Comparison of ENCODE assay signal across 10 cellular contexts in genomic region chr13:74015137-74015536, GRCh38.
DNase-seq lines count a peak whose midpoint lies in the region; ATAC-seq, FAIRE-seq and TF ChIP-seq lines count a peak whose summit lies in the region.
"Had no signal": no experiment of that assay in that cellular context is flagged by ENCODE, and none has a peak within 500 bp of the region (broad histone marks: within the 10 kb centered on the region; RNA-seq: fewer than 3 reads in every experiment).

No MANE protein-coding gene starts in this region.

- peak; percentile 20 for TF ChIP-seq CTCF in nephron progenitor cell (IDR thresholded peaks at IDR 0.05)
- no peak for TF ChIP-seq CTCF in D721Med (IDR thresholded peaks at IDR 0.05; ENCODE audit: insufficient read depth, missing control alignments)

- no peaks in the 10 kb centered on the region for H3K9me3 ChIP-seq in T-helper 17 cell (ENCODE audit: control insufficient read depth, low read length, poor library complexity, severe bottlenecking)

- H3K9me3 Mint-ChIP-seq in nephron progenitor cell, result peaks cover under 1% of the 10 kb centered on the region

- no peak for DNase-seq in T-helper 17 cell
- DNase-seq in nephron progenitor cell, result no peak
- DNase-seq in SIG-M5 (lab: John Stamatoyannopoulos, UW), result no peak
- no peak for DNase-seq in D721Med (ENCODE audit: insufficient read length, low spot score)
- no peak for DNase-seq in activated T-cell treated with anti-CD3 and anti-CD28 coated beads, Interleukin-2, amount 50 U/mL, for 48 hours
- DNase-seq: midbrain, NCI-H510A had no signal

- H3K4me1 Mint-ChIP-seq in T-helper 17 cell (peaks cover 24% of the 10 kb centered on the region), nephron progenitor cell (no peaks in the 10 kb centered on the region)

- H3K27ac Mint-ChIP-seq in T-helper 17 cell, result no peak overlapping the region
- no peak overlapping the region for H3K27ac Mint-ChIP-seq in nephron progenitor cell

- no peak overlapping the region for H3K4me3 Mint-ChIP-seq in T-helper 17 cell
- H3K4me3 Mint-ChIP-seq in nephron progenitor cell, result no peak overlapping the region

- FAIRE-seq in D721Med (lab: Jason Lieb, UNC), result no peak

- no peaks in the 10 kb centered on the region for H3K36me3 Mint-ChIP-seq in T-helper 17 cell (ENCODE audit: low read depth)
- peaks cover under 1% of the 10 kb centered on the region for H3K36me3 Mint-ChIP-seq in nephron progenitor cell (ENCODE audit: low read depth)

- H3K27me3 Mint-ChIP-seq in T-helper 17 cell (no peaks in the 10 kb centered on the region), nephron progenitor cell (ENCODE audit: low read depth, poor library complexity) (no peaks in the 10 kb centered on the region)

- ATAC-seq in GM18502 (IDR thresholded peaks at IDR 0.05; ENCODE audit: poor library complexity, unreplicated experiment) (peak; percentile 77), HG02938 (IDR thresholded peaks at IDR 0.05; ENCODE audit: unreplicated experiment) (peak; percentile 70), T-helper 17 cell (peak; percentile 45), GM18870 (IDR thresholded peaks at IDR 0.05; ENCODE audit: unreplicated experiment) (no peak)
